ENCODE assay signal across 1 cellular context in the genomic region with DNA sequence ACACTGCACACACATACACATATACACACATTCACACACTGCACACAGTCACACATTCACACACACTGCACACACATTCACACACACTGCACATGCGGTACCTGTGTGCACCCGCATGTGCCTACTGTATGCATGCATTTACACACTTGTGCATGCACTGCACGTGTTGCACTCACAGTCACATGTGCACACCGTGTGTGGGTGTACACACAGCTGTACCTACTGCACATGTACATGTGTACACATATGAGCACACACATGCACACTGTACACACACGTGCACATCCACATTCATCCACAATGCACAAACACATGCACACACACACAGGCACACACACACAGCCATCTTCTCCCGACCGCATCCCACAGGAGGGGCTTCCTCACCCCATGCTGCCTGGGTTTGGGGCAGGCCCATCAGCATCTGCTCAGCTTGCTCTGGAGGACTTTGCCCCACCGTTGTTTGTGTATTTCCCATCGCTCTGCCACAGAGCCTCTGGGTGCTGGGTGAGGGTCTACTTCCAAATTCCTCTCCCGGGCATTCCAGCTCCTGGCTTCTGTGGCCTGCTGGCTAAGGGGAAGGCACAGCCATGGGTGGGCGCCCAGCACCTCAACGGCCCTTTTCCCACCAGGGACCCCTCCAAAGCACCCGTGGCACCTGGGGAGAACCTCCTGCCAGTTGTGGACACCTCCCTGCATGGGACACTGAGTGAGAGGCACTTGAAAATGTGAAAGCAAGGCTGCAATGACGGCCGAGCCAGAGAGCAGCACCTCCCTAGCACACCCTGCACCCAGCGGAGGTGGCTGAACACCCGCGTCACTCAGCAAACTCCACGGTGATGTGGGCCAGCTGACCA.
TF ChIP-seq lines count a peak whose summit lies in the region.

No MANE protein-coding gene starts in this region.

TF ChIP-seq in HepG2, 621 proteins besides CTCF, POLR2A, EP300 and RAD21 (continued from another document):
- TF ChIP-seq, protein P1, sequence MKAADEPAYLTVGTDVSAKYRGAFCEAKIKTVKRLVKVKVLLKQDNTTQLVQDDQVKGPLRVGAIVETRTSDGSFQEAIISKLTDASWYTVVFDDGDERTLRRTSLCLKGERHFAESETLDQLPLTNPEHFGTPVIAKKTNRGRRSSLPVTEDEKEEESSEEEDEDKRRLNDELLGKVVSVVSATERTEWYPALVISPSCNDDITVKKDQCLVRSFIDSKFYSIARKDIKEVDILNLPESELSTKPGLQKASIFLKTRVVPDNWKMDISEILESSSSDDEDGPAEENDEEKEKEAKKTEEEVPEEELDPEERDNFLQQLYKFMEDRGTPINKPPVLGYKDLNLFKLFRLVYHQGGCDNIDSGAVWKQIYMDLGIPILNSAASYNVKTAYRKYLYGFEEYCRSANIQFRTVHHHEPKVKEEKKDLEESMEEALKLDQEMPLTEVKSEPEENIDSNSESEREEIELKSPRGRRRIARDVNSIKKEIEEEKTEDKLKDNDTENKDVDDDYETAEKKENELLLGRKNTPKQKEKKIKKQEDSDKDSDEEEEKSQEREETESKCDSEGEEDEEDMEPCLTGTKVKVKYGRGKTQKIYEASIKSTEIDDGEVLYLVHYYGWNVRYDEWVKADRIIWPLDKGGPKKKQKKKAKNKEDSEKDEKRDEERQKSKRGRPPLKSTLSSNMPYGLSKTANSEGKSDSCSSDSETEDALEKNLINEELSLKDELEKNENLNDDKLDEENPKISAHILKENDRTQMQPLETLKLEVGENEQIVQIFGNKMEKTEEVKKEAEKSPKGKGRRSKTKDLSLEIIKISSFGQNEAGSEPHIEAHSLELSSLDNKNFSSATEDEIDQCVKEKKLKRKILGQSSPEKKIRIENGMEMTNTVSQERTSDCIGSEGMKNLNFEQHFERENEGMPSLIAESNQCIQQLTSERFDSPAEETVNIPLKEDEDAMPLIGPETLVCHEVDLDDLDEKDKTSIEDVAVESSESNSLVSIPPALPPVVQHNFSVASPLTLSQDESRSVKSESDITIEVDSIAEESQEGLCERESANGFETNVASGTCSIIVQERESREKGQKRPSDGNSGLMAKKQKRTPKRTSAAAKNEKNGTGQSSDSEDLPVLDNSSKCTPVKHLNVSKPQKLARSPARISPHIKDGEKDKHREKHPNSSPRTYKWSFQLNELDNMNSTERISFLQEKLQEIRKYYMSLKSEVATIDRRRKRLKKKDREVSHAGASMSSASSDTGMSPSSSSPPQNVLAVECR (CRISPR knock-in tag; IDR thresholded peaks at IDR 0.05; ENCODE audit: borderline replicate concordance) = no peak
- TF ChIP-seq MBNL3 (CRISPR knock-in tag; conservative IDR thresholded peaks at IDR 0.05) (no peak), NRL (CRISPR knock-in tag; IDR thresholded peaks at IDR 0.05; ENCODE audit: borderline replicate concordance) (peak; percentile 58; the same call in 1 of the 2 replicates), ZMYM3 (CRISPR knock-in tag; IDR thresholded peaks at IDR 0.05) (0 out of 2 replicates have a peak, but pooled peaks have one; percentile 11), HMGA1 (CRISPR knock-in tag; conservative IDR thresholded peaks at IDR 0.05) (no peak), SETDB1 (CRISPR knock-in tag; IDR thresholded peaks at IDR 0.05; ENCODE audit: borderline replicate concordance) (no peak), ERF (CRISPR knock-in tag; IDR thresholded peaks at IDR 0.05) (no peak), GLI4 (CRISPR knock-in tag; IDR thresholded peaks at IDR 0.05; ENCODE audit: borderline replicate concordance) (no peak), ZNF383 (CRISPR knock-in tag; IDR thresholded peaks at IDR 0.05; ENCODE audit: borderline replicate concordance) (0 out of 2 replicates have a peak, but pooled peaks have one; percentile 72), REL (CRISPR knock-in tag; conservative IDR thresholded peaks at IDR 0.05) (0 out of 2 replicates have a peak, but pooled peaks have one; percentile 44), ATM (IDR thresholded peaks at IDR 0.05; ENCODE audit: borderline replicate concordance) (no peak), ZBTB1 (CRISPR knock-in tag; IDR thresholded peaks at IDR 0.05; ENCODE audit: borderline replicate concordance) (no peak), ZIK1 (CRISPR knock-in tag; IDR thresholded peaks at IDR 0.05; ENCODE audit: borderline replicate concordance, low read depth) (peak; percentile 23; the same call in 1 of the 2 replicates), ZNF589 (CRISPR knock-in tag; conservative IDR thresholded peaks at IDR 0.05) (0 out of 2 replicates have a peak, but pooled peaks have one; percentile 22), HNRNPLL (IDR thresholded peaks at IDR 0.05; ENCODE audit: low read depth, low read length, poor library complexity, severe bottlenecking) (peak; percentile 21), ZNF292 (CRISPR knock-in tag; IDR thresholded peaks at IDR 0.05; ENCODE audit: borderline replicate concordance, low read depth) (0 out of 2 replicates have a peak, but pooled peaks have one; percentile 16), MYC (CRISPR knock-in tag; IDR thresholded peaks at IDR 0.05; ENCODE audit: borderline replicate concordance) (0 out of 2 replicates have a peak, but pooled peaks have one; percentile 34)
- TF ChIP-seq, protein P2, sequence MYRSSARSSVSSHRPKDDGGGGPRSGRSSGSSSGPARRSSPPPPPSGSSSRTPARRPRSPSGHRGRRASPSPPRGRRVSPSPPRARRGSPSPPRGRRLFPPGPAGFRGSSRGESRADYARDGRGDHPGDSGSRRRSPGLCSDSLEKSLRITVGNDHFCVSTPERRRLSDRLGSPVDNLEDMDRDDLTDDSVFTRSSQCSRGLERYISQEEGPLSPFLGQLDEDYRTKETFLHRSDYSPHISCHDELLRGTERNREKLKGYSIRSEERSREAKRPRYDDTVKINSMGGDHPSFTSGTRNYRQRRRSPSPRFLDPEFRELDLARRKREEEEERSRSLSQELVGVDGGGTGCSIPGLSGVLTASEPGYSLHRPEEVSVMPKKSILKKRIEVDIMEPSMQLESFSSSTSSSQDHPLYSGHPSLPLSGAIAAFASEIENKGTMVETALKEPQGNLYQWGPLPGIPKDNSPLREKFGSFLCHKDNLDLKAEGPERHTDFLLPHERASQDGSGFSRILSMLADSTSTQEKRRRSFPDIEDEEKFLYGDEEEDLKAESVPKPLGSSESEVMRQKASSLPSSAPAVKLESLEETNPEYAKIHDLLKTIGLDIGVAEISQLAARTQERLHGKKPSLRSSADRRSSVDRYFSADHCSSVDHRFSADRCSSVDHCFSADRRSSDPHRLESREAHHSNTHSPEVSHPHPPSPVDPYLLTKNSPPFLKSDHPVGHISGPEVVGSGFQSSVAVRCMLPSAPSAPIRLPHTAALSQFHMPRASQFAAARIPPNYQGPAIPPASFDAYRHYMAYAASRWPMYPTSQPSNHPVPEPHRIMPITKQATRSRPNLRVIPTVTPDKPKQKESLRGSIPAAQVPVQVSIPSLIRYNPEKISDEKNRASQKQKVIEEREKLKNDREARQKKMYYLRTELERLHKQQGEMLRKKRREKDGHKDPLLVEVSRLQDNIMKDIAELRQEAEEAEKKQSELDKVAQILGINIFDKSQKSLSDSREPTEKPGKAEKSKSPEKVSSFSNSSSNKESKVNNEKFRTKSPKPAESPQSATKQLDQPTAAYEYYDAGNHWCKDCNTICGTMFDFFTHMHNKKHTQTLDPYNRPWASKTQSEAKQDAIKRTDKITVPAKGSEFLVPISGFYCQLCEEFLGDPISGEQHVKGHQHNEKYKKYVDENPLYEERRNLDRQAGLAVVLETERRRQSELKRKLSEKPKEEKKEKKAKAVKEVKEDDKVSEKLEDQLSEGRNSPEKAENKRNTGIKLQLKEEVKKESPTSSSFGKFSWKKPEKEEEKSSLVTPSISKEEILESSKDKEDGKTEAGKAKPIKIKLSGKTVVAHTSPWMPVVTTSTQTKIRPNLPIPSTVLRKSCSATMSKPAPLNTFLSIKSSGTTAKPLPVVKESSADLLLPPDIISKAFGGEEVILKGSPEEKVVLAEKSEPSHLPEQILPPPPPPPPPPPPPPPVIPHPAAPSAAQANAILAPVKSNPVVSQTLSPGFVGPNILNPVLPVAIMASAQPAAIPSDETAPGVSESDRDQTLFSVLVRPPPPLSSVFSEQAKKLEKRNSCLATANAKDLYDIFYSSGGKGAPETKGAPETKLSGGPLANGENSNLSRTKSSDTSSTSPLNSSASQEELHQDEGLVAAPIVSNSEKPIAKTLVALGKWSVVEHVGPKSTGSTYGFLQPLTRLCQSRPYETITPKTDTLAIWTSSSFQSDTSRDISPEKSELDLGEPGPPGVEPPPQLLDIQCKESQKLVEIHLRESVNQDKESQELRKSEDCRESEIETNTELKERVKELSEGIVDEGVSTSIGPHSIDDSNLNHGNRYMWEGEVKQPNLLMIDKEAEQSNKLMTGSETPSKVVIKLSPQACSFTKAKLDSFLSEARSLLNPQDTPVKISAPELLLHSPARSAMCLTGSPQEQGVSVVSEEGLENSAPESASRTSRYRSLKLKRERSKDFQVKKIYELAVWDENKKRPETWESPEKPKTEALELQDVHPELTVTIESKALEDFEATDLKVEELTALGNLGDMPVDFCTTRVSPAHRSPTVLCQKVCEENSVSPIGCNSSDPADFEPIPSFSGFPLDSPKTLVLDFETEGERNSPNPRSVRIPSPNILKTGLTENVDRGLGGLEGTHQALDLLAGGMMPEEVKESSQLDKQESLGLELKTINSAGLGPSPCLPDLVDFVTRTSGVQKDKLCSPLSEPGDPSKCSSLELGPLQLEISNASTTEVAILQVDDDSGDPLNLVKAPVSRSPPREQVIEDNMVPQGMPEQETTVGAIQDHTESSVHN (CRISPR knock-in tag; IDR thresholded peaks at IDR 0.05) = peak; percentile 18; the same call in 1 of the 2 replicates
- TF ChIP-seq, protein P3, sequence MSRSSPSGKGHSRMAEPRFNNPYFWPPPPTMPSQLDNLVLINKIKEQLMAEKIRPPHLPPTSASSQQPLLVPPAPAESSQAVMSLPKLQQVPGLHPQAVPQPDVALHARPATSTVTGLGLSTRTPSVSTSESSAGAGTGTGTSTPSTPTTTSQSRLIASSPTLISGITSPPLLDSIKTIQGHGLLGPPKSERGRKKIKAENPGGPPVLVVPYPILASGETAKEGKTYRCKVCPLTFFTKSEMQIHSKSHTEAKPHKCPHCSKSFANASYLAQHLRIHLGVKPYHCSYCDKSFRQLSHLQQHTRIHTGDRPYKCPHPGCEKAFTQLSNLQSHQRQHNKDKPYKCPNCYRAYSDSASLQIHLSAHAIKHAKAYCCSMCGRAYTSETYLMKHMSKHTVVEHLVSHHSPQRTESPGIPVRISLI (CRISPR knock-in tag; IDR thresholded peaks at IDR 0.05; ENCODE audit: borderline replicate concordance) = peak; percentile 32; the same call in 1 of the 2 replicates
- TF ChIP-seq, protein P4, sequence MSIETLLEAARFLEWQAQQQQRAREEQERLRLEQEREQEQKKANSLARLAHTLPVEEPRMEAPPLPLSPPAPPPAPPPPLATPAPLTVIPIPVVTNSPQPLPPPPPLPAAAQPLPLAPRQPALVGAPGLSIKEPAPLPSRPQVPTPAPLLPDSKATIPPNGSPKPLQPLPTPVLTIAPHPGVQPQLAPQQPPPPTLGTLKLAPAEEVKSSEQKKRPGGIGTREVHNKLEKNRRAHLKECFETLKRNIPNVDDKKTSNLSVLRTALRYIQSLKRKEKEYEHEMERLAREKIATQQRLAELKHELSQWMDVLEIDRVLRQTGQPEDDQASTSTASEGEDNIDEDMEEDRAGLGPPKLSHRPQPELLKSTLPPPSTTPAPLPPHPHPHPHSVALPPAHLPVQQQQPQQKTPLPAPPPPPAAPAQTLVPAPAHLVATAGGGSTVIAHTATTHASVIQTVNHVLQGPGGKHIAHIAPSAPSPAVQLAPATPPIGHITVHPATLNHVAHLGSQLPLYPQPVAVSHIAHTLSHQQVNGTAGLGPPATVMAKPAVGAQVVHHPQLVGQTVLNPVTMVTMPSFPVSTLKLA (IDR thresholded peaks at IDR 0.05) = peak; percentile 98
